21 cellular contexts compared by ENCODE assay signal in genomic region chr16:67930678-67931211, GRCh38. TPM values are rescaled to one million over a fixed set of nuclear protein-coding genes. Genes with fewer than 3 reads are reported as not detected.
"Had no signal": no experiment of that assay in that cellular context is flagged by ENCODE, and none has a peak within 500 bp of the region (broad histone marks: within the 10 kb centered on the region; RNA-seq: fewer than 3 reads in every experiment).

No MANE protein-coding gene starts in this region.

- H3K27me3 Mint-ChIP-seq: activated B cell treated with CpG ODN at 0.5 μM for 24 hours; activated CD4-positive, alpha-beta memory T cell treated with anti-CD3 and anti-CD28 coated beads for 36 hours; activated naive CD4-positive, alpha-beta T cell treated with anti-CD3 and anti-CD28 coated beads, Interleukin-2, amount 10 ng/mL, durations not matched to agents 7 days and 5 days; naive B cell had no signal

- H3K4me3 Mint-ChIP-seq: activated B cell treated with CpG ODN at 0.5 μM for 24 hours; activated CD4-positive, alpha-beta memory T cell treated with anti-CD3 and anti-CD28 coated beads for 36 hours; activated naive CD4-positive, alpha-beta T cell treated with anti-CD3 and anti-CD28 coated beads, Interleukin-2, amount 10 ng/mL, durations not matched to agents 7 days and 5 days; immature natural killer cell; naive B cell; neural progenitor cell had no signal

- H3K27ac Mint-ChIP-seq: activated B cell treated with CpG ODN at 0.5 μM for 24 hours; activated CD4-positive, alpha-beta memory T cell treated with anti-CD3 and anti-CD28 coated beads for 36 hours; naive B cell; neural progenitor cell had no signal

- DNase-seq: activated B cell treated with CpG ODN at 0.5 μM for 24 hours; activated CD4-positive, alpha-beta memory T cell treated with anti-CD3 and anti-CD28 coated beads for 36 hours; activated CD4-positive, alpha-beta T cell treated with anti-CD3 and anti-CD28 coated beads for 4 hours; activated naive CD4-positive, alpha-beta T cell treated with anti-CD3 and anti-CD28 coated beads, Interleukin-2, amount 10 ng/mL, durations not matched to agents 7 days and 5 days; activated T-cell treated with anti-CD3 and anti-CD28 coated beads, Interleukin-2, amount 50 U/mL, for 48 hours; anterior cingulate cortex; brain microvascular endothelial cell; caudate nucleus; dermis blood vessel endothelial cell; effector CD8-positive, alpha-beta T cell; erythroblast; foreskin melanocyte; immature natural killer cell; left lung; naive B cell; stimulated activated CD4-positive, alpha-beta T cell treated with anti-CD3 and anti-CD28 coated beads, Interleukin-1b, Interleukin-23, amount 100 ng/mL, for 48 hours; testis; trophoblast cell; uterus had no signal

- H3K9me3 Mint-ChIP-seq: activated B cell treated with CpG ODN at 0.5 μM for 24 hours; activated CD4-positive, alpha-beta memory T cell treated with anti-CD3 and anti-CD28 coated beads for 36 hours; activated naive CD4-positive, alpha-beta T cell treated with anti-CD3 and anti-CD28 coated beads, Interleukin-2, amount 10 ng/mL, durations not matched to agents 7 days and 5 days; immature natural killer cell; naive B cell; neural progenitor cell had no signal

- ATAC-seq: left lung had no signal

RNA-seq across cellular contexts. Expression of gene CTRL, which starts 0.9 kb away (rescaled TPM):
- total RNA-seq: kidney epithelial cell had no signal
